11 cellular contexts compared by ENCODE assay signal in the genomic region with DNA sequence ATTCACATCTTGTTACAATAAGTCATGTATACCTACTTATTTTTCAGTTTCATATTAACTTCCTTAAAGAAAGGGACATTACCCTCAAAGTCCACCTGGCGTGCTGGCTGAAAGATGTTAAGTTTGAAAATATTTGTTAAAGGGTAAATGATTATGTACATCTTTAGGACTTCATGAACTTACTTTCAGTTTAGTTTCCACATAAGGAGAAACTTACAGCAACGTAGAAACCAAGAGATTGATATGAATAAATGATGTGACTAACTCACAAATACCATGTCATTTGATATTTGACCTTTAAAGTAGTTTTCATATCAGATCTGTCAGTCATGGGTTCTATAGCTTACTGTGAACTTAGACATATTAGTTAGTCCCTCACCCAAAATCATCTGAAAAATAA. TPM values are rescaled to one million over a fixed set of nuclear protein-coding genes. Genes with fewer than 3 reads are reported as not detected.
DNase-seq lines count a peak whose midpoint lies in the region; ATAC-seq and TF ChIP-seq lines count a peak whose summit lies in the region.
"Had no signal": no experiment of that assay in that cellular context is flagged by ENCODE, and none has a peak within 500 bp of the region (broad histone marks: within the 10 kb centered on the region; RNA-seq: fewer than 3 reads in every experiment).

No MANE protein-coding gene starts in this region.

- no peaks in the 10 kb centered on the region for H3K27me3 Mint-ChIP-seq in chondrocyte (ENCODE audit: low read depth)

- H3K4me1 Mint-ChIP-seq in chondrocyte (ENCODE audit: low read depth) = peaks cover 19% of the 10 kb centered on the region

- peak overlapping the region; percentile 89 for H3K27ac Mint-ChIP-seq in chondrocyte (ENCODE audit: unreplicated experiment)

- DNase-seq in chondrocyte (ENCODE audit: low spot score) (no peak), NCI-H2081 (lab: John Stamatoyannopoulos, UW) (no peak), NCI-H1694 (lab: John Stamatoyannopoulos, UW) (no peak), NOMO-1 (lab: John Stamatoyannopoulos, UW; ENCODE audit: unreplicated experiment in 2 of 2) (no peak), NCI-H2081 treated with DMSO at 0.1 percent for 48 hours (lab: John Stamatoyannopoulos, UW) (no peak)
- DNase-seq: cortex of kidney, NCI-H82, upper lobe of right lung had no signal

- H3K36me3 Mint-ChIP-seq in chondrocyte (ENCODE audit: low read depth) = peaks cover 10% of the 10 kb centered on the region

- no peaks in the 10 kb centered on the region for H3K9me3 Mint-ChIP-seq in chondrocyte (ENCODE audit: low read depth)

- no peak overlapping the region for H3K4me3 Mint-ChIP-seq in chondrocyte (ENCODE audit: unreplicated experiment)

- ATAC-seq in GM18498 (IDR thresholded peaks at IDR 0.05; ENCODE audit: unreplicated experiment) (peak; percentile 59), GM19468 (IDR thresholded peaks at IDR 0.05; ENCODE audit: extremely low read depth, unreplicated experiment) (peak; percentile 54), HG03280 (IDR thresholded peaks at IDR 0.05; ENCODE audit: unreplicated experiment) (peak; percentile 43)
- ATAC-seq: upper lobe of right lung had no signal

- no peak for TF ChIP-seq CTCF in chondrocyte (IDR thresholded peaks at IDR 0.05)

RNA-seq across cellular contexts. Expression of a gene that starts 2.1 kb away (rescaled TPM):
- 3.7 to 5.1 TPM (median 4.6 TPM) in 3 replicates for total RNA-seq in chondrocyte

RNA-seq across cellular contexts. Expression of a gene that starts 59.7 kb away (rescaled TPM):
- not detected in 3 replicates for total RNA-seq in chondrocyte
